Comparison of ENCODE assay signal across 8 cellular contexts in genomic region chr5:139341689-139342422, GRCh38.
A peak's percentile ranks its signal among the peaks of the same experiment; 100 is the strongest.
DNase-seq lines count a peak whose midpoint lies in the region; ATAC-seq and FAIRE-seq lines count a peak whose summit lies in the region.

Gene PAIP2, plus strand, starts transcription at chr5:139341854. Its CDS starts 21,931 bp downstream, at chr5:139363785.

- H3K4me3 ChIP-seq in BLaER1 = peak within 1 kb of the TSS; percentile 77

- H3K27ac ChIP-seq in BLaER1 (peak within 1 kb of the TSS; percentile 98), cingulate gyrus (ENCODE audit: low read depth, low read length) (peak within 1 kb of the TSS; percentile 99), layer of hippocampus (ENCODE audit: low read depth, low read length) (peak within 1 kb of the TSS; percentile 98)

- peak within 1 kb of the TSS; percentile 98 for H3K9ac ChIP-seq in BLaER1

- H3K4me1 ChIP-seq in BLaER1 = peaks cover 56% of the 10 kb centered on the region

- H3K36me3 ChIP-seq in BLaER1 = peaks cover 30% of the 10 kb centered on the region

- peak; percentile 96 for FAIRE-seq in GM19239 (lab: Jason Lieb, UNC)

- peak within 1 kb of the TSS; percentile 90 for H3K4me2 ChIP-seq in BLaER1

- H3K9me3 ChIP-seq in BLaER1 = no peaks in the 10 kb centered on the region

- H4K20me1 ChIP-seq in BLaER1 = peaks cover 59% of the 10 kb centered on the region

- peak; percentile 85 for ATAC-seq in HG03457 (IDR thresholded peaks at IDR 0.05; ENCODE audit: unreplicated experiment)

- H3K27me3 ChIP-seq in BLaER1 = no peaks in the 10 kb centered on the region
- H3K27me3 ChIP-seq in layer of hippocampus (ENCODE audit: control insufficient read depth, insufficient read depth, low read length) = no peaks in the 10 kb centered on the region

- DNase-seq in GM19239 (ENCODE audit: insufficient read length, low spot score) (peak; percentile 83), NCI-H524 treated with DMSO at 0.1 percent for 48 hours (lab: John Stamatoyannopoulos, UW) (peak; percentile 80)
- peak; percentile 95 to 97 for DNase-seq in activated CD4-positive, alpha-beta T cell treated with anti-CD3 and anti-CD28 coated beads for 4 hours
- peak; percentile 93 to 94 for DNase-seq in stimulated activated CD4-positive, alpha-beta T cell treated with anti-CD3 and anti-CD28 coated beads, Interleukin-1b, Interleukin-23, amount 100 ng/mL, for 4 hours (ENCODE audit: low read depth in 2 of 2)

Comparison
In these comparisons a context has a peak if more than half of its experiments do, and no peak if none do; other contexts are left out.
1. Peak in every context shown above with its lines: DNase-seq, ATAC-seq, H3K4me3 ChIP-seq and H3K27ac ChIP-seq.